ENCODE assay signal across 22 cellular contexts in the genomic region with DNA sequence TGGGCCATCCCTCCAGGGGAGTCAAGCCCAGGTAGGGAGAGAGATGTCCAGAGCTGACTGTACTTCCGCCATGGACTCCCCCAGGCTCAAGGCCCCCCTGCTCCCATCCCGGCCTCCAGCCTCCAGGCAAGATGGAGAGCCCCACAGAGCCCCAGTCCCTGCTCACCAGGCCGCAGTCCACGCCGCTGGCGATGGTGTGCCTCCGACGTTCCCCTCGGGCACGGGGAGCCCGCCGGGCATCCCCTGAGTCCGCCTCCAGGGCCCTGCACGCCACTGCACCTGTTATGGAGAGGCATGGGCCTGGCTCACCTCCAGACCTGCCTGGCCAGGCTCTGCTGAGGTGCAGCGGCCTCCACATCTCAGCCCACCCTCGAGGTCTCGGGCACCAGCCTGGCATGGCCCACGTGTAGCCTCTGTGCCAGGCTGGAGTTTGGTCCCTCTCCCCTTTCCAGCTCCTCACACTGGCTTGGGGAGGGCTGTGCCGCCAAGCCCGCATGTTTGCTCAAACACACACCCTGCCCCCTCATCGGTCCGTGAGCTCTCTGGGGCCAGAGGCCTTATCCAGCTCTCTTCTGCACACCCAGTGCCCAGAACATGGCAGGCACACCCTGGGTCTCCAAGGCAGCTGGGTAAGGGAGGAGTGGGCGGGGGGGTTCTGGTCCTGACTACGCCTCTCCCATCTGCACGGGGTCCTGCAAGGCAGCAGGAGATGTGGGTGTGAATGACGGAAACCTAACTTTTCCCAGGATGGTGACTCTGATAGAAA. TPM values are rescaled to one million over a fixed set of nuclear protein-coding genes. Genes with fewer than 3 reads are reported as not detected.
"Had no signal": no experiment of that assay in that cellular context is flagged by ENCODE, and none has a peak within 500 bp of the region (broad histone marks: within the 10 kb centered on the region; RNA-seq: fewer than 3 reads in every experiment).

No MANE protein-coding gene starts in this region.

- H3K36me3 ChIP-seq: colonic mucosa, gastrocnemius medialis, pancreas, sigmoid colon, thoracic aorta, tibial nerve, upper lobe of left lung had no signal

- H3K4me3 ChIP-seq: colonic mucosa, gastrocnemius medialis, pancreas, sigmoid colon, thoracic aorta, tibial nerve, upper lobe of left lung had no signal

- ATAC-seq: esophagus mucosa; gastrocnemius medialis; left lobe of liver; naive thymus-derived CD4-positive, alpha-beta T cell; pancreas; stimulated activated naive B cell treated with anti-CD40 and anti-IgM and Interleukin-4, amounts not matched to agents 10 μg/mL and 1 μg/mL and 100 μg/mL, for 72 hours had no signal

- H3K27ac ChIP-seq: colonic mucosa, epithelial cell of prostate, gastrocnemius medialis, pancreas, sigmoid colon, thoracic aorta, tibial nerve, upper lobe of left lung had no signal

- H3K27me3 ChIP-seq: colonic mucosa, pancreas had no signal

- H3K9me3 ChIP-seq: colonic mucosa, gastrocnemius medialis, pancreas, sigmoid colon, thoracic aorta, tibial nerve, upper lobe of left lung had no signal

- DNase-seq: colonic mucosa; effector CD8-positive, alpha-beta T cell; endodermal cell; foreskin fibroblast; gastrocnemius medialis; head of caudate nucleus; kidney; mesendoderm; midbrain; naive thymus-derived CD4-positive, alpha-beta T cell; occipital lobe; sigmoid colon; stimulated activated naive B cell treated with anti-CD40 and anti-IgM and Interleukin-4, amounts not matched to agents 10 μg/mL and 1 μg/mL and 100 μg/mL, for 72 hours had no signal

RNA-seq across cellular contexts. Expression of a gene that starts 12.4 kb away (rescaled TPM):
- total RNA-seq: glomerular endothelial cell; lung microvascular endothelial cell; naive thymus-derived CD4-positive, alpha-beta T cell had no signal
